Comparison of ENCODE assay signal across 24 cellular contexts in genomic region chr12:113151655-113152054, GRCh38. TPM values are rescaled to one million over a fixed set of nuclear protein-coding genes. Genes with fewer than 3 reads are reported as not detected.
DNase-seq lines count a peak whose midpoint lies in the region; ATAC-seq and TF ChIP-seq lines count a peak whose summit lies in the region.
"Had no signal": no experiment of that assay in that cellular context is flagged by ENCODE, and none has a peak within 500 bp of the region (broad histone marks: within the 10 kb centered on the region; RNA-seq: fewer than 3 reads in every experiment).

No MANE protein-coding gene starts in this region.

- DNase-seq in activated T-cell treated with anti-CD3 and anti-CD28 coated beads, Interleukin-2, amount 50 U/mL, for 72 hours: no peak
- DNase-seq in activated T-cell treated with anti-CD3 and anti-CD28 coated beads for 4 hours: no peak
- no peak for DNase-seq in activated T-helper 2 cell treated with anti-CD3 and anti-CD28 coated beads, Interferon-gamma antibody, Interleukin-2, Interleukin-4, amounts not matched to agents 10 μg/mL and 5 μg/mL and 100 μg/mL, durations not matched to agents 14 hours and 24 hours and 36 hours (ENCODE audit: low spot score)
- DNase-seq in WERI-Rb-1: no peak
- no peak for DNase-seq in medulla oblongata (ENCODE audit: extremely low spot score)
- DNase-seq: activated CD4-positive, alpha-beta T cell treated with anti-CD3 and anti-CD28 coated beads, Interleukin-2, amount 50 U/mL, for 4 hours; activated T-cell treated with anti-CD3 and anti-CD28 coated beads, Interleukin-2, amount 50 U/mL, for 24 hours; left ventricle myocardium superior; NCI-H1417; NCI-H774; PC-9; right lobe of liver; stimulated activated naive CD8-positive, alpha-beta T cell treated with anti-CD3 and anti-CD28 coated beads, Interleukin-15, amount 100 ng/mL, for 72 hours; trophoblast cell had no signal

- no peak overlapping the region for H3K27ac ChIP-seq in WERI-Rb-1
- H3K27ac ChIP-seq: pancreas, PC-9, right lobe of liver, SK-N-MC had no signal

- intact Hi-C loops in activated T-helper 2 cell treated with anti-CD3 and anti-CD28 coated beads, Interferon-gamma antibody, Interleukin-2, Interleukin-4, amounts not matched to agents 10 μg/mL and 5 μg/mL and 100 μg/mL, durations not matched to agents 14 hours and 24 hours and 36 hours (cut with micrococcal nuclease): loop anchor here (2.0 to 5.0 kb wide), 4 partner anchors 15 to 159 kb away; no protein-coding TSS in a partner anchor

- H3K4me1 Mint-ChIP-seq in activated T-cell treated with anti-CD3 and anti-CD28 coated beads, Interleukin-2, amount 50 U/mL, for 72 hours (ENCODE audit: low read depth): peaks cover 20% of the 10 kb centered on the region
- peaks cover 11% of the 10 kb centered on the region for H3K4me1 Mint-ChIP-seq in activated T-helper 2 cell treated with anti-CD3 and anti-CD28 coated beads, Interferon-gamma antibody, Interleukin-2, Interleukin-4, amounts not matched to agents 10 μg/mL and 5 μg/mL and 100 μg/mL, durations not matched to agents 14 hours and 24 hours and 36 hours (ENCODE audit: low read depth)
- H3K4me1 Mint-ChIP-seq in stimulated activated memory B cell treated with anti-CD40 and anti-IgM and Interleukin-4, amounts not matched to agents 10 μg/mL and 1 μg/mL and 100 μg/mL, for 72 hours: peaks cover 33% of the 10 kb centered on the region

- H3K9me3 ChIP-seq in WERI-Rb-1 (ENCODE audit: severe bottlenecking): no peaks in the 10 kb centered on the region
- H3K9me3 ChIP-seq: pancreas, right lobe of liver had no signal

- H3K4me3 ChIP-seq in WERI-Rb-1 (ENCODE audit: low read depth, low read length): no peak overlapping the region
- H3K4me3 ChIP-seq: GM12878, pancreas, PC-9, right lobe of liver had no signal

- TF ChIP-seq CTCF in GM12873 (IDR thresholded peaks at IDR 0.05; ENCODE audit: insufficient read depth, low read depth, low read length, missing control alignments): peak; percentile 12
- no peak for TF ChIP-seq CTCF in WERI-Rb-1 (IDR thresholded peaks at IDR 0.05; ENCODE audit: low read depth, low read length)

- H3K4me3 Mint-ChIP-seq in activated T-cell treated with anti-CD3 and anti-CD28 coated beads, Interleukin-2, amount 50 U/mL, for 72 hours: peak overlapping the region; percentile 87 to 92
- H3K4me3 Mint-ChIP-seq in activated T-helper 2 cell treated with anti-CD3 and anti-CD28 coated beads, Interferon-gamma antibody, Interleukin-2, Interleukin-4, amounts not matched to agents 10 μg/mL and 5 μg/mL and 100 μg/mL, durations not matched to agents 14 hours and 24 hours and 36 hours (ENCODE audit: low read depth): peak overlapping the region; percentile 74
- H3K4me3 Mint-ChIP-seq in stimulated activated memory B cell treated with anti-CD40 and anti-IgM and Interleukin-4, amounts not matched to agents 10 μg/mL and 1 μg/mL and 100 μg/mL, for 72 hours: no peak overlapping the region

- H3K27me3 ChIP-seq in WERI-Rb-1 (ENCODE audit: insufficient read depth, low read depth, severe bottlenecking): no peaks in the 10 kb centered on the region
- H3K27me3 ChIP-seq: pancreas, right lobe of liver had no signal

- H3K27ac Mint-ChIP-seq in activated T-cell treated with anti-CD3 and anti-CD28 coated beads, Interleukin-2, amount 50 U/mL, for 72 hours: no peak overlapping the region
- no peak overlapping the region for H3K27ac Mint-ChIP-seq in activated T-helper 2 cell treated with anti-CD3 and anti-CD28 coated beads, Interferon-gamma antibody, Interleukin-2, Interleukin-4, amounts not matched to agents 10 μg/mL and 5 μg/mL and 100 μg/mL, durations not matched to agents 14 hours and 24 hours and 36 hours
- peak overlapping the region; percentile 71 for H3K27ac Mint-ChIP-seq in stimulated activated memory B cell treated with anti-CD40 and anti-IgM and Interleukin-4, amounts not matched to agents 10 μg/mL and 1 μg/mL and 100 μg/mL, for 72 hours
- H3K27ac Mint-ChIP-seq: activated T-cell treated with anti-CD3 and anti-CD28 coated beads, Interleukin-2, amount 50 U/mL, for 24 hours; stimulated activated naive CD8-positive, alpha-beta T cell treated with anti-CD3 and anti-CD28 coated beads, Interleukin-15, amount 100 ng/mL, for 72 hours had no signal

- H3K36me3 ChIP-seq in WERI-Rb-1: no peaks in the 10 kb centered on the region
- H3K36me3 ChIP-seq: pancreas, right lobe of liver had no signal

- peaks cover 0 to 2% of the 10 kb centered on the region in 2 donors for H3K36me3 Mint-ChIP-seq in activated T-cell treated with anti-CD3 and anti-CD28 coated beads, Interleukin-2, amount 50 U/mL, for 72 hours (ENCODE audit: insufficient read depth in 2 of 2)
- peaks cover 3% of the 10 kb centered on the region for H3K36me3 Mint-ChIP-seq in activated T-helper 2 cell treated with anti-CD3 and anti-CD28 coated beads, Interferon-gamma antibody, Interleukin-2, Interleukin-4, amounts not matched to agents 10 μg/mL and 5 μg/mL and 100 μg/mL, durations not matched to agents 14 hours and 24 hours and 36 hours (ENCODE audit: low read depth)
- H3K36me3 Mint-ChIP-seq in stimulated activated memory B cell treated with anti-CD40 and anti-IgM and Interleukin-4, amounts not matched to agents 10 μg/mL and 1 μg/mL and 100 μg/mL, for 72 hours: peaks cover 4% of the 10 kb centered on the region

- H3K9me3 Mint-ChIP-seq in activated T-cell treated with anti-CD3 and anti-CD28 coated beads, Interleukin-2, amount 50 U/mL, for 72 hours: no peaks in the 10 kb centered on the region
- H3K9me3 Mint-ChIP-seq in activated T-helper 2 cell treated with anti-CD3 and anti-CD28 coated beads, Interferon-gamma antibody, Interleukin-2, Interleukin-4, amounts not matched to agents 10 μg/mL and 5 μg/mL and 100 μg/mL, durations not matched to agents 14 hours and 24 hours and 36 hours: no peaks in the 10 kb centered on the region
- H3K9me3 Mint-ChIP-seq in stimulated activated memory B cell treated with anti-CD40 and anti-IgM and Interleukin-4, amounts not matched to agents 10 μg/mL and 1 μg/mL and 100 μg/mL, for 72 hours: peaks cover 3% of the 10 kb centered on the region
- H3K9me3 Mint-ChIP-seq: activated T-cell treated with anti-CD3 and anti-CD28 coated beads, Interleukin-2, amount 50 U/mL, for 24 hours; stimulated activated naive CD8-positive, alpha-beta T cell treated with anti-CD3 and anti-CD28 coated beads, Interleukin-15, amount 100 ng/mL, for 72 hours had no signal

- peaks cover 17% of the 10 kb centered on the region for H3K27me3 Mint-ChIP-seq in activated T-cell treated with anti-CD3 and anti-CD28 coated beads, Interleukin-2, amount 50 U/mL, for 72 hours (ENCODE audit: low read depth)
- peaks cover 28% of the 10 kb centered on the region for H3K27me3 Mint-ChIP-seq in activated T-helper 2 cell treated with anti-CD3 and anti-CD28 coated beads, Interferon-gamma antibody, Interleukin-2, Interleukin-4, amounts not matched to agents 10 μg/mL and 5 μg/mL and 100 μg/mL, durations not matched to agents 14 hours and 24 hours and 36 hours (ENCODE audit: low read depth)
- peaks cover 36% of the 10 kb centered on the region for H3K27me3 Mint-ChIP-seq in stimulated activated memory B cell treated with anti-CD40 and anti-IgM and Interleukin-4, amounts not matched to agents 10 μg/mL and 1 μg/mL and 100 μg/mL, for 72 hours

- ATAC-seq in activated T-cell treated with anti-CD3 and anti-CD28 coated beads, Interleukin-2, amount 50 U/mL, for 72 hours (replicated peaks in 1 of 2): no peak
- ATAC-seq in stimulated activated memory B cell treated with anti-CD40 and anti-IgM and Interleukin-4, amounts not matched to agents 10 μg/mL and 1 μg/mL and 100 μg/mL, for 72 hours: no peak
- ATAC-seq in GM19395 (IDR thresholded peaks at IDR 0.05; ENCODE audit: unreplicated experiment): no peak
- ATAC-seq: esophagus mucosa; GM12878; left ventricle myocardium superior; pancreas; right lobe of liver; stimulated activated naive CD8-positive, alpha-beta T cell treated with anti-CD3 and anti-CD28 coated beads, Interleukin-15, amount 100 ng/mL, for 72 hours had no signal

RNA-seq across cellular contexts. Expression of gene CFAP73, which starts 2.1 kb away (rescaled TPM):
- total RNA-seq in activated T-cell treated with anti-CD3 and anti-CD28 coated beads, Interleukin-2, amount 50 U/mL, for 72 hours: 1 to 10 TPM; 2.0 to 2.1 TPM
- 0.14 TPM in 1 of 2 replicates, not detected in the other for total RNA-seq in activated T-helper 2 cell treated with anti-CD3 and anti-CD28 coated beads, Interferon-gamma antibody, Interleukin-2, Interleukin-4, amounts not matched to agents 10 μg/mL and 5 μg/mL and 100 μg/mL, durations not matched to agents 14 hours and 24 hours and 36 hours
- total RNA-seq: cardiac septum, glomerular endothelial cell, left ventricle myocardium superior, LHCN-M2 had no signal

RNA-seq across cellular contexts. Expression of gene RASAL1, which starts 16.1 kb away (rescaled TPM):
- total RNA-seq in activated T-cell treated with anti-CD3 and anti-CD28 coated beads, Interleukin-2, amount 50 U/mL, for 72 hours: 10 to 100 TPM in 1 of 2 donors, 1 to 10 TPM in 1; 6.7 to 13.4 TPM
- 2.2 TPM in 2 replicates for total RNA-seq in activated T-helper 2 cell treated with anti-CD3 and anti-CD28 coated beads, Interferon-gamma antibody, Interleukin-2, Interleukin-4, amounts not matched to agents 10 μg/mL and 5 μg/mL and 100 μg/mL, durations not matched to agents 14 hours and 24 hours and 36 hours
- total RNA-seq: cardiac septum, glomerular endothelial cell, left ventricle myocardium superior, LHCN-M2 had no signal

RNA-seq across cellular contexts. Expression of gene DDX54, which starts 33.6 kb away (rescaled TPM):
- 10 to 100 TPM; 81.4 to 82.7 TPM for total RNA-seq in activated T-cell treated with anti-CD3 and anti-CD28 coated beads, Interleukin-2, amount 50 U/mL, for 72 hours
- 115 and 118 TPM in 2 replicates for total RNA-seq in activated T-helper 2 cell treated with anti-CD3 and anti-CD28 coated beads, Interferon-gamma antibody, Interleukin-2, Interleukin-4, amounts not matched to agents 10 μg/mL and 5 μg/mL and 100 μg/mL, durations not matched to agents 14 hours and 24 hours and 36 hours

RNA-seq across cellular contexts. Expression of gene RITA1, which starts 33.9 kb away (rescaled TPM):
- 10 to 100 TPM; 21.3 to 25.1 TPM for total RNA-seq in activated T-cell treated with anti-CD3 and anti-CD28 coated beads, Interleukin-2, amount 50 U/mL, for 72 hours
- total RNA-seq in activated T-helper 2 cell treated with anti-CD3 and anti-CD28 coated beads, Interferon-gamma antibody, Interleukin-2, Interleukin-4, amounts not matched to agents 10 μg/mL and 5 μg/mL and 100 μg/mL, durations not matched to agents 14 hours and 24 hours and 36 hours: 26.8 and 27.2 TPM in 2 replicates
